20 cellular contexts compared by ENCODE assay signal in genomic region chr1:51427438-51427837, GRCh38.
DNase-seq lines count a peak whose midpoint lies in the region; ATAC-seq, FAIRE-seq and TF ChIP-seq lines count a peak whose summit lies in the region.
"Had no signal": no experiment of that assay in that cellular context is flagged by ENCODE, and none has a peak within 500 bp of the region (broad histone marks: within the 10 kb centered on the region; RNA-seq: fewer than 3 reads in every experiment).

No MANE protein-coding gene starts in this region.

- peaks cover 20 to 42% of the 10 kb centered on the region in 2 experiments for H3K4me1 ChIP-seq in K562 (replicated peaks in 1 of 2; ENCODE audit: control insufficient read depth in 2 of 2, insufficient read depth in 2 of 2, low read length in 2 of 2)
- H3K4me1 ChIP-seq: A549, Caco-2 had no signal

- in situ Hi-C loops in K562 (cut with MboI): no loop called here

- H3K4me3 ChIP-seq in K562: no peak overlapping the region
- H3K4me3 ChIP-seq: A549; BLaER1 treated with 17β-estradiol and CSF1 and Interleukin-3, amounts not matched to agents 10 nM and 100 nM had no signal

- no peaks in the 10 kb centered on the region for H3K27me3 ChIP-seq in K562 (ENCODE audit: control insufficient read depth in 2 of 2, insufficient read depth in 2 of 2, low read length in 2 of 2)
- H3K27me3 ChIP-seq: BLaER1 treated with 17β-estradiol and CSF1 and Interleukin-3, amounts not matched to agents 10 nM and 100 nM had no signal

- no TSS peak for BruUV-seq in K562 (replicated peaks; lab: Mats Ljungman, UMichigan)

- H3K9ac ChIP-seq in K562 (ENCODE audit: insufficient read depth in 1 of 2, low read depth in 2 of 2, low read length in 2 of 2): no peak overlapping the region
- H3K9ac ChIP-seq: BLaER1 treated with 17β-estradiol and CSF1 and Interleukin-3, amounts not matched to agents 10 nM and 100 nM had no signal

- FAIRE-seq in GM12892 (lab: Jason Lieb, UNC) (peak; percentile 51), K562 (lab: Jason Lieb, UNC) (no peak)
- FAIRE-seq: A549, GM12891, GM18507 had no signal

- H3K27me3 Mint-ChIP-seq in CD14-positive monocyte (ENCODE audit: low read depth in 3 of 3): no peaks in the 10 kb centered on the region
- H3K27me3 Mint-ChIP-seq: B cell; CD4-positive, alpha-beta memory T cell; CD4-positive, CD25-positive, alpha-beta regulatory T cell had no signal

- no peak overlapping the region for H3K4me3 Mint-ChIP-seq in stimulated activated effector memory CD8-positive, alpha-beta T cell treated with anti-CD3 and anti-CD28 coated beads, Interleukin-12 subunit alpha, Interleukin-12 subunit beta, amount 100 ng/mL, for 72 hours
- H3K4me3 Mint-ChIP-seq in CD14-positive monocyte: no peak overlapping the region
- H3K4me3 Mint-ChIP-seq: B cell; CD4-positive, alpha-beta memory T cell; CD4-positive, CD25-positive, alpha-beta regulatory T cell; CD8-positive, alpha-beta memory T cell had no signal

- H3K27ac ChIP-seq in K562 (ENCODE audit: extremely low read depth, low read depth, low read length): no peak overlapping the region
- H3K27ac ChIP-seq: 22Rv1, A549, C4-2B had no signal

- peaks cover 18% of the 10 kb centered on the region for H3K4me1 Mint-ChIP-seq in stimulated activated effector memory CD8-positive, alpha-beta T cell treated with anti-CD3 and anti-CD28 coated beads, Interleukin-12 subunit alpha, Interleukin-12 subunit beta, amount 100 ng/mL, for 72 hours
- no peaks in the 10 kb centered on the region for H3K4me1 Mint-ChIP-seq in CD14-positive monocyte

- 90% methylated on average over 1 of the region's 1 CpG for WGBS in K562 (ENCODE audit: insufficient coverage, low coverage, missing lambda C conversion rate)

- no peak for ATAC-seq in K562
- ATAC-seq in stimulated activated effector memory CD8-positive, alpha-beta T cell treated with anti-CD3 and anti-CD28 coated beads, Interleukin-12 subunit alpha, Interleukin-12 subunit beta, amount 100 ng/mL, for 72 hours: no peak
- ATAC-seq: A549 had no signal

- CTCF ChIA-PET in K562 (lab: Yijun Ruan, JAX; ENCODE audit: low intra/inter-chr PET ratio): no interaction called here

- TF ChIP-seq EP300 in K562 (IDR thresholded peaks at IDR 0.05; ENCODE audit: low read length): no peak

- TF ChIP-seq POLR2A in GM12892 (IDR thresholded peaks at IDR 0.05; ENCODE audit: low read depth, low read length) (no peak), K562 (conservative IDR thresholded peaks at IDR 0.05) (no peak)

- intact Hi-C loops in K562 (cut with micrococcal nuclease) (no loop called here), CD14-positive monocyte (cut with micrococcal nuclease) (no loop called here)

- H3K4me2 ChIP-seq in K562 (ENCODE audit: insufficient read depth, low read length): no peak overlapping the region
- H3K4me2 ChIP-seq: A549; BLaER1 treated with 17β-estradiol and CSF1 and Interleukin-3, amounts not matched to agents 10 nM and 100 nM had no signal

- POLR2A ChIA-PET in K562 (lab: Yijun Ruan, JAX): interaction anchor here (1.4 to 1.6 kb wide), 2 partner anchors 10 to 19 kb away, joined by 3 to 6 read pairs; no protein-coding TSS in a partner anchor

- H3K27ac Mint-ChIP-seq in stimulated activated effector memory CD8-positive, alpha-beta T cell treated with anti-CD3 and anti-CD28 coated beads, Interleukin-12 subunit alpha, Interleukin-12 subunit beta, amount 100 ng/mL, for 72 hours: peak overlapping the region; percentile 38
- H3K27ac Mint-ChIP-seq in CD14-positive monocyte: no peak overlapping the region
- H3K27ac Mint-ChIP-seq: B cell; CD4-positive, CD25-positive, alpha-beta regulatory T cell; CD8-positive, alpha-beta memory T cell had no signal

- no peak overlapping the region for H2AFZ ChIP-seq in K562 (ENCODE audit: low read depth, low read length)

- TF ChIP-seq CTCF in K562 (IDR thresholded peaks at IDR 0.05 in 2 of 3, conservative IDR thresholded peaks at IDR 0.05 in 1 of 3; ENCODE audit: insufficient read depth in 2 of 3, low read depth in 1 of 3, low read length in 3 of 3) (no peak), CD14-positive monocyte (IDR thresholded peaks at IDR 0.05) (no peak)

- no peaks in the 10 kb centered on the region for H3K9me1 ChIP-seq in K562 (ENCODE audit: control insufficient read depth, insufficient read depth, low read length)

- H4K20me1 ChIP-seq in K562 (replicated peaks; ENCODE audit: control insufficient read depth, insufficient read depth, low read length): no peaks in the 10 kb centered on the region
- H4K20me1 ChIP-seq: BLaER1 treated with 17β-estradiol and CSF1 and Interleukin-3, amounts not matched to agents 10 nM and 100 nM had no signal

- peaks cover 25% of the 10 kb centered on the region for H3K36me3 ChIP-seq in K562 (ENCODE audit: control insufficient read depth, insufficient read depth, low read length)

- DNase-seq in GM12892 (ENCODE audit: insufficient read length) (no peak), K562 (ENCODE audit: extremely low read depth in 1 of 4, low spot score in 3 of 4) (no peak), CD14-positive monocyte (ENCODE audit: low spot score) (no peak), COR-L47 (lab: John Stamatoyannopoulos, UW) (no peak)
- DNase-seq in stimulated activated effector memory CD8-positive, alpha-beta T cell treated with anti-CD3 and anti-CD28 coated beads, Interleukin-12 subunit alpha, Interleukin-12 subunit beta, amount 100 ng/mL, for 72 hours (ENCODE audit: low spot score in 2 of 2): no peak
- DNase-seq: AML-193; Caco-2; Calu3; CD4-positive, alpha-beta memory T cell; CD4-positive, CD25-positive, alpha-beta regulatory T cell; CD8-positive, alpha-beta memory T cell; DMS79 treated with DMSO at 0.1 percent for 48 hours; GF-D8 had no signal

- TF ChIP-seq RAD21 in K562 (CRISPR knock-in tag; conservative IDR thresholded peaks at IDR 0.05 in 1 of 2, IDR thresholded peaks at IDR 0.05 in 1 of 2): no peak

- no peaks in the 10 kb centered on the region for H3K79me2 ChIP-seq in K562 (ENCODE audit: control insufficient read depth, insufficient read depth, low read length)

- H3K36me3 Mint-ChIP-seq in stimulated activated effector memory CD8-positive, alpha-beta T cell treated with anti-CD3 and anti-CD28 coated beads, Interleukin-12 subunit alpha, Interleukin-12 subunit beta, amount 100 ng/mL, for 72 hours: peaks cover 66% of the 10 kb centered on the region
- H3K36me3 Mint-ChIP-seq in CD14-positive monocyte: peaks cover 52 to 74% of the 10 kb centered on the region in 2 donors

- H3K9me3 ChIP-seq in K562 (replicated peaks; ENCODE audit: control insufficient read depth, insufficient read depth, low read depth, low read length): no peaks in the 10 kb centered on the region
- H3K9me3 ChIP-seq: A549; BLaER1 treated with 17β-estradiol and CSF1 and Interleukin-3, amounts not matched to agents 10 nM and 100 nM; Caco-2 had no signal

- no peaks in the 10 kb centered on the region for H3K9me3 Mint-ChIP-seq in stimulated activated effector memory CD8-positive, alpha-beta T cell treated with anti-CD3 and anti-CD28 coated beads, Interleukin-12 subunit alpha, Interleukin-12 subunit beta, amount 100 ng/mL, for 72 hours
- H3K9me3 Mint-ChIP-seq in CD14-positive monocyte: peaks cover 0 to 10% (median 0%) of the 10 kb centered on the region in 7 donors

TF ChIP-seq in K562, 482 proteins besides CTCF, POLR2A, EP300 and RAD21 (continues in another document):
- TF ChIP-seq PBX2 (CRISPR knock-in tag; IDR thresholded peaks at IDR 0.05; ENCODE audit: low read depth) (no peak), PBX2 (tag; conservative IDR thresholded peaks at IDR 0.05; ENCODE audit: low read depth) (peak; percentile 67), BDP1 (IDR thresholded peaks at IDR 0.05; ENCODE audit: insufficient read depth, insufficient read length) (no peak), ZNF347 (CRISPR knock-in tag; IDR thresholded peaks at IDR 0.05; ENCODE audit: low read depth) (no peak), ZNF583 (CRISPR knock-in tag; IDR thresholded peaks at IDR 0.05) (no peak), ELF2 (CRISPR knock-in tag; IDR thresholded peaks at IDR 0.05) (no peak), ZNF586 (CRISPR knock-in tag; conservative IDR thresholded peaks at IDR 0.05) (no peak), ZKSCAN1 (IDR thresholded peaks at IDR 0.05; ENCODE audit: low read depth, low read length) (no peak)
